Comparison of ENCODE assay signal across 16 cellular contexts in genomic region chr7:158831738-158832091, GRCh38. TPM values are rescaled to one million over a fixed set of nuclear protein-coding genes. Genes with fewer than 3 reads are reported as not detected.
A peak's percentile ranks its signal among the peaks of the same experiment; 100 is the strongest.
DNase-seq lines count a peak whose midpoint lies in the region; ATAC-seq and TF ChIP-seq lines count a peak whose summit lies in the region.
"Had no signal": no experiment of that assay in that cellular context is flagged by ENCODE, and none has a peak within 500 bp of the region (broad histone marks: within the 10 kb centered on the region; RNA-seq: fewer than 3 reads in every experiment).

No MANE protein-coding gene starts in this region.

- H3K36me3 ChIP-seq in SJCRH30: no peaks in the 10 kb centered on the region
- no peaks in the 10 kb centered on the region for H3K36me3 ChIP-seq in endodermal cell (ENCODE audit: control insufficient read depth, insufficient read depth, low read length)

- POLR2A ChIA-PET in T-cell (lab: Charles Lee): interaction anchor here in 1 of 2 donors (0.7 kb wide), 1 partner anchor 54 kb away, joined by 3 read pairs; no protein-coding TSS in a partner anchor

- H3K27me3 ChIP-seq in SJCRH30 (no peaks in the 10 kb centered on the region), endodermal cell (ENCODE audit: control insufficient read depth, insufficient read depth, low read length, poor library complexity, severe bottlenecking) (no peaks in the 10 kb centered on the region)

- H3K27me3 Mint-ChIP-seq in T-helper 1 cell treated with Interleukin-12 subunit alpha and Interleukin-12 subunit beta and Interleukin-4 antibody, amounts not matched to agents 30 μg/mL and 1 μg/mL, for 36 hours (ENCODE audit: low read depth): peaks cover 5% of the 10 kb centered on the region
- no peaks in the 10 kb centered on the region for H3K27me3 Mint-ChIP-seq in T-cell
- no peaks in the 10 kb centered on the region for H3K27me3 Mint-ChIP-seq in memory B cell
- peaks cover 5% of the 10 kb centered on the region for H3K27me3 Mint-ChIP-seq in progenitor cell of endocrine pancreas
- H3K27me3 Mint-ChIP-seq in endodermal cell (ENCODE audit: insufficient read depth): peaks cover 2% of the 10 kb centered on the region

- CTCF ChIA-PET in T-cell (lab: Charles Lee): no interaction called here

- peaks cover 12% of the 10 kb centered on the region for H3K4me1 Mint-ChIP-seq in T-helper 1 cell treated with Interleukin-12 subunit alpha and Interleukin-12 subunit beta and Interleukin-4 antibody, amounts not matched to agents 30 μg/mL and 1 μg/mL, for 36 hours (ENCODE audit: low read depth)
- H3K4me1 Mint-ChIP-seq in T-cell (peaks cover 13 to 29% (median 20%) of the 10 kb centered on the region in 3 donors), memory B cell (peaks cover 13% of the 10 kb centered on the region), progenitor cell of endocrine pancreas (ENCODE audit: low read depth) (peaks cover 31% of the 10 kb centered on the region), endodermal cell (peaks cover 19% of the 10 kb centered on the region)

- H3K9me3 ChIP-seq in SJCRH30 (replicated peaks) (no peaks in the 10 kb centered on the region), endodermal cell (ENCODE audit: control insufficient read depth, low read length) (no peaks in the 10 kb centered on the region)

- no peaks in the 10 kb centered on the region for H3K9me3 Mint-ChIP-seq in T-helper 1 cell treated with Interleukin-12 subunit alpha and Interleukin-12 subunit beta and Interleukin-4 antibody, amounts not matched to agents 30 μg/mL and 1 μg/mL, for 36 hours
- no peaks in the 10 kb centered on the region for H3K9me3 Mint-ChIP-seq in T-cell
- peaks cover 5% of the 10 kb centered on the region for H3K9me3 Mint-ChIP-seq in memory B cell
- H3K9me3 Mint-ChIP-seq in progenitor cell of endocrine pancreas (ENCODE audit: low read depth): no peaks in the 10 kb centered on the region
- H3K9me3 Mint-ChIP-seq in endodermal cell: no peaks in the 10 kb centered on the region

- no peak overlapping the region for H3K9ac ChIP-seq in endodermal cell (ENCODE audit: extremely low read depth, low read length, poor library complexity, severe bottlenecking)

- DNase-seq in T-helper 1 cell: no peak
- no peak for DNase-seq in T-cell
- DNase-seq in memory B cell (ENCODE audit: low spot score in 2 of 2): no peak
- no peak for DNase-seq in progenitor cell of endocrine pancreas (ENCODE audit: low spot score, unreplicated experiment)
- DNase-seq in SJCRH30: no peak
- DNase-seq in NCI-H345 treated with DMSO at 0.1 percent for 48 hours (lab: John Stamatoyannopoulos, UW; ENCODE audit: unreplicated experiment): no peak
- no peak for DNase-seq in endodermal cell
- DNase-seq: 8988T, COR-L47, DMS153, Kasumi-1, NCI-H187, NCI-H748 treated with DMSO at 0.1 percent for 48 hours, SHP77 treated with DMSO at 0.1 percent for 48 hours had no signal

- 81 to 100% methylated on average over 2 to 6 of the region's 6 CpGs for WGBS in endodermal cell (ENCODE audit: insufficient coverage in 1 of 2, insufficient read length in 1 of 2), 2 experiments

- H3K4me3 Mint-ChIP-seq in T-helper 1 cell treated with Interleukin-12 subunit alpha and Interleukin-12 subunit beta and Interleukin-4 antibody, amounts not matched to agents 30 μg/mL and 1 μg/mL, for 36 hours: no peak overlapping the region
- H3K4me3 Mint-ChIP-seq in T-cell (peak overlapping the region in 2 of 3 donors; percentile 42 to 99), memory B cell (no peak overlapping the region), progenitor cell of endocrine pancreas (ENCODE audit: low read depth) (no peak overlapping the region), endodermal cell (no peak overlapping the region)

- H3K27ac Mint-ChIP-seq in T-helper 1 cell treated with Interleukin-12 subunit alpha and Interleukin-12 subunit beta and Interleukin-4 antibody, amounts not matched to agents 30 μg/mL and 1 μg/mL, for 36 hours: peak overlapping the region; percentile 2
- H3K27ac Mint-ChIP-seq in T-cell: peak overlapping the region in 1 of 2 donors; percentile 47
- H3K27ac Mint-ChIP-seq in memory B cell: peak overlapping the region; percentile 33
- H3K27ac Mint-ChIP-seq in progenitor cell of endocrine pancreas: peak overlapping the region; percentile 98
- no peak overlapping the region for H3K27ac Mint-ChIP-seq in endodermal cell

- H3K4me3 ChIP-seq in SJCRH30: no peak overlapping the region
- no peak overlapping the region for H3K4me3 ChIP-seq in endodermal cell (ENCODE audit: low read length)

- peaks cover 7% of the 10 kb centered on the region for H3K36me3 Mint-ChIP-seq in T-helper 1 cell treated with Interleukin-12 subunit alpha and Interleukin-12 subunit beta and Interleukin-4 antibody, amounts not matched to agents 30 μg/mL and 1 μg/mL, for 36 hours (ENCODE audit: low read depth)
- H3K36me3 Mint-ChIP-seq in T-cell (peaks cover 3% of the 10 kb centered on the region), memory B cell (peaks cover 2% of the 10 kb centered on the region), progenitor cell of endocrine pancreas (ENCODE audit: insufficient read depth) (peaks cover 2% of the 10 kb centered on the region), endodermal cell (ENCODE audit: low read depth) (no peaks in the 10 kb centered on the region)

- H3K4me1 ChIP-seq in SJCRH30 (peaks cover 11% of the 10 kb centered on the region), endodermal cell (ENCODE audit: control insufficient read depth, insufficient read depth, low read length) (peaks cover 2% of the 10 kb centered on the region)

- no peak for ATAC-seq in T-cell (replicated peaks in 1 of 4)
- no peak for ATAC-seq in memory B cell (ENCODE audit: low read depth)
- ATAC-seq: HepG2 had no signal

- H3K27ac ChIP-seq in SJCRH30 (no peak overlapping the region), endodermal cell (ENCODE audit: low read depth, low read length) (no peak overlapping the region)

- TF ChIP-seq CTCF in progenitor cell of endocrine pancreas (IDR thresholded peaks at IDR 0.05; ENCODE audit: unreplicated experiment) (no peak), endodermal cell (conservative IDR thresholded peaks at IDR 0.05) (no peak)

RNA-seq across cellular contexts. Expression of gene ESYT2, which starts 2.4 kb away (rescaled TPM):
- total RNA-seq in T-cell: 100 to 1,000 TPM in 4 of 5 donors, 10 to 100 TPM in 1; 99.0 to 122 (median 116) TPM
- 29.4 and 30.0 TPM in 2 replicates for total RNA-seq in progenitor cell of endocrine pancreas
- total RNA-seq in SJCRH30 (2014; rRNA removed; shearing (Covaris generic)): 52.6 and 55.2 TPM in 2 replicates
- 10 to 100 TPM; 30.7 to 36.9 TPM for total RNA-seq in endodermal cell
- polyA plus RNA-seq in endodermal cell (2013, experiment 1 of 2): 25.1 TPM
- polyA plus RNA-seq in endodermal cell (2013, experiment 2 of 2): 23.1 TPM

RNA-seq across cellular contexts. Expression of gene DYNC2I1, which starts 24.6 kb away (rescaled TPM):
- total RNA-seq in T-cell: 10 to 100 TPM; 12.7 to 20.6 (median 15.1) TPM
- 37.3 and 39.7 TPM in 2 replicates for total RNA-seq in progenitor cell of endocrine pancreas
- total RNA-seq in SJCRH30 (2014; rRNA removed; shearing (Covaris generic)): 4.4 and 5.4 TPM in 2 replicates
- total RNA-seq in endodermal cell: 10 to 100 TPM; 18.5 to 24.2 TPM
- polyA plus RNA-seq in endodermal cell (2013, experiment 1 of 2): 16.4 TPM
- polyA plus RNA-seq in endodermal cell (2013, experiment 2 of 2): 14.0 TPM

Comparison
In these comparisons a context has a peak if more than half of its experiments do, and no peak if none do; other contexts are left out.
1. H3K4me3 Mint-ChIP-seq: peak in T-cell (2 of 3); none in T-helper 1 cell treated with Interleukin-12 subunit alpha and Interleukin-12 subunit beta and Interleukin-4 antibody, amounts not matched to agents 30 μg/mL and 1 μg/mL, for 36 hours (single experiment), memory B cell (single experiment), progenitor cell of endocrine pancreas (single experiment) and endodermal cell (single experiment).